3 cellular contexts compared by ENCODE assay signal in the genomic region with DNA sequence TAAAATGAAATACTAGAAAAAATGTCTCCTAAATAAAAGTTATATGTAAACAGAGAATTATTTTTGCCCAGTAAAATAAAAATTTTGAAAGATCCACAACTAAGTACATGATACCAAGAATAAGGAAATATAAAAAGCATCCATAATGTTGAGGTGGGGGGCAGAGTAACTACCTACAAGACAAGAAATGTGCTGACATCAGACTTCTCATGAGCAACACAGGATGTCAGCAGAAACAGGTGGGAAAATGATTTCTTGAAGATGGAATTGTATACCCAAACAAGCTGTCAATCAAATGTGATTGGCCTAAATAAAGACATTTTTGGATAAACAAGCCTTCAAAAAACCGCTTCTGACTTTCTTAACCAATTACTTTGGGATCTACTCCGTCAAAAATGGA.
TF ChIP-seq lines count a peak whose summit lies in the region.

No MANE protein-coding gene starts in this region.

TF ChIP-seq in A549, 52 proteins besides CTCF, POLR2A, EP300 and RAD21 (continued from another document):
- TF ChIP-seq MAFK (IDR thresholded peaks at IDR 0.05; ENCODE audit: partially characterized antibody) = peak; percentile 76

TF ChIP-seq in HEK293T, 16 proteins besides CTCF, POLR2A, EP300 and RAD21:
- no peak for TF ChIP-seq FOXM1 (IDR thresholded peaks at IDR 0.05; ENCODE audit: borderline replicate concordance)
- no peak for TF ChIP-seq CTBP1 (IDR thresholded peaks at IDR 0.05; ENCODE audit: borderline replicate concordance)
- no peak for TF ChIP-seq ZNF384 (IDR thresholded peaks at IDR 0.05)
- no peak for TF ChIP-seq ELF4 (IDR thresholded peaks at IDR 0.05)
- TF ChIP-seq, protein P1, sequence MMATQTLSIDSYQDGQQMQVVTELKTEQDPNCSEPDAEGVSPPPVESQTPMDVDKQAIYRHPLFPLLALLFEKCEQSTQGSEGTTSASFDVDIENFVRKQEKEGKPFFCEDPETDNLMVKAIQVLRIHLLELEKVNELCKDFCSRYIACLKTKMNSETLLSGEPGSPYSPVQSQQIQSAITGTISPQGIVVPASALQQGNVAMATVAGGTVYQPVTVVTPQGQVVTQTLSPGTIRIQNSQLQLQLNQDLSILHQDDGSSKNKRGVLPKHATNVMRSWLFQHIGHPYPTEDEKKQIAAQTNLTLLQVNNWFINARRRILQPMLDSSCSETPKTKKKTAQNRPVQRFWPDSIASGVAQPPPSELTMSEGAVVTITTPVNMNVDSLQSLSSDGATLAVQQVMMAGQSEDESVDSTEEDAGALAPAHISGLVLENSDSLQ (IDR thresholded peaks at IDR 0.05) = peak; percentile 38; the same call in 1 of the 2 replicates

TF ChIP-seq in GM12878, 131 proteins besides CTCF, POLR2A, EP300 and RAD21:
- TF ChIP-seq, protein P1 (IDR thresholded peaks at IDR 0.05) = peak; percentile 27; the same call in 1 of the 2 replicates
- TF ChIP-seq IRF4 (IDR thresholded peaks at IDR 0.05; ENCODE audit: low read depth, low read length) = no peak
- no peak for TF ChIP-seq HDAC2 (IDR thresholded peaks at IDR 0.05)
- TF ChIP-seq RB1 (IDR thresholded peaks at IDR 0.05; ENCODE audit: borderline replicate concordance) = no peak
